ENCODE assay signal across 31 cellular contexts in genomic region chr11:45684440-45684839, GRCh38. TPM values are rescaled to one million over a fixed set of nuclear protein-coding genes. Genes with fewer than 3 reads are reported as not detected.
"Had no signal": no experiment of that assay in that cellular context is flagged by ENCODE, and none has a peak within 500 bp of the region (broad histone marks: within the 10 kb centered on the region; RNA-seq: fewer than 3 reads in every experiment).

No MANE protein-coding gene starts in this region.

- H3K4me1 ChIP-seq: colonic mucosa, esophagus squamous epithelium, psoas muscle, suprapubic skin, transverse colon, upper lobe of right lung, uterus had no signal

- H3K4me3 ChIP-seq: colonic mucosa, esophagus squamous epithelium, lung, mucosa of descending colon, ovary, psoas muscle, skin epidermis, suprapubic skin, transverse colon, upper lobe of right lung, uterus had no signal

- H3K27me3 ChIP-seq: colonic mucosa, ovary, transverse colon, upper lobe of right lung, uterus had no signal

- H3K27ac Mint-ChIP-seq: memory B cell; mesothelial cell of epicardium; naive B cell; natural killer cell treated with Interleukin-12 subunit alpha and Interleukin-12 subunit beta and Interleukin-15 and Interleukin-18, amount 100 ng/mL, for 72 hours; stimulated activated naive CD8-positive, alpha-beta T cell treated with anti-CD3 and anti-CD28 coated beads, Interleukin-15, amount 100 ng/mL, for 72 hours had no signal

- H3K4me1 Mint-ChIP-seq: memory B cell, naive B cell had no signal

- DNase-seq: colonic mucosa; dermis blood vessel endothelial cell; effector memory CD4-positive, alpha-beta T cell; erythroblast; esophagus squamous epithelium; foreskin melanocyte; glutamatergic neuron; hypothalamus; kidney; mucosa of descending colon; naive B cell; nucleus accumbens; ovary; posterior cingulate gyrus; psoas muscle; right cardiac atrium; stimulated activated CD4-positive, alpha-beta T cell treated with anti-CD3 and anti-CD28 coated beads, Interleukin-15, amount 100 ng/mL, for 24 hours; stimulated activated CD4-positive, alpha-beta T cell treated with anti-CD3 and anti-CD28 coated beads, Interleukin-4, amount 100 ng/mL, for 1 hour; stimulated activated CD8-positive, alpha-beta memory T cell treated with anti-CD3 and anti-CD28 coated beads, Interleukin-4, amount 100 ng/mL, for 48 hours; stimulated activated naive CD4-positive, alpha-beta T cell; stimulated activated naive CD8-positive, alpha-beta T cell treated with anti-CD3 and anti-CD28 coated beads, Interleukin-15, amount 100 ng/mL, for 72 hours; transverse colon; upper lobe of right lung; uterus had no signal

- H3K27ac ChIP-seq: colonic mucosa, esophagus squamous epithelium, ovary, psoas muscle, skin epidermis, suprapubic skin, transverse colon, upper lobe of right lung, uterus had no signal

- H3K36me3 ChIP-seq: colonic mucosa, esophagus squamous epithelium, ovary, suprapubic skin, transverse colon, upper lobe of right lung, uterus had no signal

- H3K36me3 Mint-ChIP-seq: memory B cell; mesothelial cell of epicardium; naive B cell; natural killer cell treated with Interleukin-12 subunit alpha and Interleukin-12 subunit beta and Interleukin-15 and Interleukin-18, amount 100 ng/mL, for 72 hours had no signal

- H3K4me3 Mint-ChIP-seq: memory B cell; mesothelial cell of epicardium; naive B cell; natural killer cell treated with Interleukin-12 subunit alpha and Interleukin-12 subunit beta and Interleukin-15 and Interleukin-18, amount 100 ng/mL, for 72 hours; stimulated activated naive CD8-positive, alpha-beta T cell treated with anti-CD3 and anti-CD28 coated beads, Interleukin-15, amount 100 ng/mL, for 72 hours had no signal

- H3K9me3 ChIP-seq: colonic mucosa, esophagus squamous epithelium, mucosa of descending colon, ovary, psoas muscle, suprapubic skin, transverse colon, upper lobe of right lung, uterus had no signal

- ATAC-seq: left lobe of liver; mucosa of descending colon; right cardiac atrium; stimulated activated naive CD8-positive, alpha-beta T cell treated with anti-CD3 and anti-CD28 coated beads, Interleukin-15, amount 100 ng/mL, for 72 hours; upper lobe of right lung had no signal

- H3K9me3 Mint-ChIP-seq: memory B cell; mesothelial cell of epicardium; natural killer cell treated with Interleukin-12 subunit alpha and Interleukin-12 subunit beta and Interleukin-15 and Interleukin-18, amount 100 ng/mL, for 72 hours; stimulated activated naive CD8-positive, alpha-beta T cell treated with anti-CD3 and anti-CD28 coated beads, Interleukin-15, amount 100 ng/mL, for 72 hours had no signal

RNA-seq across cellular contexts. Expression of gene CHST1, which starts 19.0 kb away (rescaled TPM):
- total RNA-seq: natural killer cell treated with Interleukin-12 subunit alpha and Interleukin-12 subunit beta and Interleukin-15 and Interleukin-18, amount 100 ng/mL, for 72 hours had no signal
